1 cellular context compared by ENCODE assay signal in genomic region chr16:67480833-67481560, GRCh38.
TF ChIP-seq lines count a peak whose summit lies in the region.

Gene ATP6V0D1, minus strand, starts transcription at chr16:67481157. Its CDS starts 71 bp downstream, at chr16:67481086.

TF ChIP-seq in WTC11, 78 proteins besides CTCF, POLR2A, EP300 and RAD21 (continued from another document):
- TF ChIP-seq, protein P1, sequence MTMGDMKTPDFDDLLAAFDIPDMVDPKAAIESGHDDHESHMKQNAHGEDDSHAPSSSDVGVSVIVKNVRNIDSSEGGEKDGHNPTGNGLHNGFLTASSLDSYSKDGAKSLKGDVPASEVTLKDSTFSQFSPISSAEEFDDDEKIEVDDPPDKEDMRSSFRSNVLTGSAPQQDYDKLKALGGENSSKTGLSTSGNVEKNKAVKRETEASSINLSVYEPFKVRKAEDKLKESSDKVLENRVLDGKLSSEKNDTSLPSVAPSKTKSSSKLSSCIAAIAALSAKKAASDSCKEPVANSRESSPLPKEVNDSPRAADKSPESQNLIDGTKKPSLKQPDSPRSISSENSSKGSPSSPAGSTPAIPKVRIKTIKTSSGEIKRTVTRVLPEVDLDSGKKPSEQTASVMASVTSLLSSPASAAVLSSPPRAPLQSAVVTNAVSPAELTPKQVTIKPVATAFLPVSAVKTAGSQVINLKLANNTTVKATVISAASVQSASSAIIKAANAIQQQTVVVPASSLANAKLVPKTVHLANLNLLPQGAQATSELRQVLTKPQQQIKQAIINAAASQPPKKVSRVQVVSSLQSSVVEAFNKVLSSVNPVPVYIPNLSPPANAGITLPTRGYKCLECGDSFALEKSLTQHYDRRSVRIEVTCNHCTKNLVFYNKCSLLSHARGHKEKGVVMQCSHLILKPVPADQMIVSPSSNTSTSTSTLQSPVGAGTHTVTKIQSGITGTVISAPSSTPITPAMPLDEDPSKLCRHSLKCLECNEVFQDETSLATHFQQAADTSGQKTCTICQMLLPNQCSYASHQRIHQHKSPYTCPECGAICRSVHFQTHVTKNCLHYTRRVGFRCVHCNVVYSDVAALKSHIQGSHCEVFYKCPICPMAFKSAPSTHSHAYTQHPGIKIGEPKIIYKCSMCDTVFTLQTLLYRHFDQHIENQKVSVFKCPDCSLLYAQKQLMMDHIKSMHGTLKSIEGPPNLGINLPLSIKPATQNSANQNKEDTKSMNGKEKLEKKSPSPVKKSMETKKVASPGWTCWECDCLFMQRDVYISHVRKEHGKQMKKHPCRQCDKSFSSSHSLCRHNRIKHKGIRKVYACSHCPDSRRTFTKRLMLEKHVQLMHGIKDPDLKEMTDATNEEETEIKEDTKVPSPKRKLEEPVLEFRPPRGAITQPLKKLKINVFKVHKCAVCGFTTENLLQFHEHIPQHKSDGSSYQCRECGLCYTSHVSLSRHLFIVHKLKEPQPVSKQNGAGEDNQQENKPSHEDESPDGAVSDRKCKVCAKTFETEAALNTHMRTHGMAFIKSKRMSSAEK (CRISPR knock-in tag; IDR thresholded peaks at IDR 0.05; ENCODE audit: borderline replicate concordance): no peak
- TF ChIP-seq ZNF425 (CRISPR knock-in tag; conservative IDR thresholded peaks at IDR 0.05) (no peak), ZNF121 (CRISPR knock-in tag; IDR thresholded peaks at IDR 0.05) (no peak), ERG (CRISPR knock-in tag; IDR thresholded peaks at IDR 0.05) (no peak), ETV6 (CRISPR knock-in tag; IDR thresholded peaks at IDR 0.05) (peak; percentile 93), GTF2I (CRISPR knock-in tag; conservative IDR thresholded peaks at IDR 0.05) (no peak), ZNF671 (CRISPR knock-in tag; IDR thresholded peaks at IDR 0.05) (no peak), NFATC4 (CRISPR knock-in tag; IDR thresholded peaks at IDR 0.05) (no peak), CREB1 (CRISPR knock-in tag; IDR thresholded peaks at IDR 0.05) (no peak), OVOL2 (CRISPR knock-in tag; IDR thresholded peaks at IDR 0.05; ENCODE audit: borderline replicate concordance) (no peak), ATF1 (CRISPR knock-in tag; IDR thresholded peaks at IDR 0.05) (0 out of 2 replicates have a peak, but pooled peaks have one; percentile 69), USF1 (CRISPR knock-in tag; IDR thresholded peaks at IDR 0.05) (peak; percentile 100), ZNF423 (CRISPR knock-in tag; IDR thresholded peaks at IDR 0.05) (no peak), E2F5 (CRISPR knock-in tag; IDR thresholded peaks at IDR 0.05) (0 out of 2 replicates have a peak, but pooled peaks have one; percentile 75), ELF4 (CRISPR knock-in tag; IDR thresholded peaks at IDR 0.05; ENCODE audit: low read depth) (no peak), RORB (CRISPR knock-in tag; IDR thresholded peaks at IDR 0.05) (no peak), IRF2 (CRISPR knock-in tag; IDR thresholded peaks at IDR 0.05; ENCODE audit: borderline replicate concordance, low read depth) (no peak), ATF2 (CRISPR knock-in tag; IDR thresholded peaks at IDR 0.05; ENCODE audit: borderline replicate concordance, low read depth) (no peak), GRHL2 (CRISPR knock-in tag; IDR thresholded peaks at IDR 0.05; ENCODE audit: insufficient replicate concordance, severe bottlenecking) (no peak), PRRX2 (CRISPR knock-in tag; IDR thresholded peaks at IDR 0.05) (no peak), ZNF138 (CRISPR knock-in tag; conservative IDR thresholded peaks at IDR 0.05) (no peak; the same call in 1 of the 2 replicates), IRF1 (CRISPR knock-in tag; IDR thresholded peaks at IDR 0.05) (no peak)
- TF ChIP-seq, protein P2, sequence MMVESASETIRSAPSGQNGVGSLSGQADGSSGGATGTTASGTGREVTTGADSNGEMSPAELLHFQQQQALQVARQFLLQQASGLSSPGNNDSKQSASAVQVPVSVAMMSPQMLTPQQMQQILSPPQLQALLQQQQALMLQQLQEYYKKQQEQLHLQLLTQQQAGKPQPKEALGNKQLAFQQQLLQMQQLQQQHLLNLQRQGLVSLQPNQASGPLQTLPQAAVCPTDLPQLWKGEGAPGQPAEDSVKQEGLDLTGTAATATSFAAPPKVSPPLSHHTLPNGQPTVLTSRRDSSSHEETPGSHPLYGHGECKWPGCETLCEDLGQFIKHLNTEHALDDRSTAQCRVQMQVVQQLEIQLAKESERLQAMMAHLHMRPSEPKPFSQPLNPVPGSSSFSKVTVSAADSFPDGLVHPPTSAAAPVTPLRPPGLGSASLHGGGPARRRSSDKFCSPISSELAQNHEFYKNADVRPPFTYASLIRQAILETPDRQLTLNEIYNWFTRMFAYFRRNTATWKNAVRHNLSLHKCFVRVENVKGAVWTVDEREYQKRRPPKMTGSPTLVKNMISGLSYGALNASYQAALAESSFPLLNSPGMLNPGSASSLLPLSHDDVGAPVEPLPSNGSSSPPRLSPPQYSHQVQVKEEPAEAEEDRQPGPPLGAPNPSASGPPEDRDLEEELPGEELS (CRISPR knock-in tag; IDR thresholded peaks at IDR 0.05): 0 out of 2 replicates have a peak, but pooled peaks have one; percentile 58
- TF ChIP-seq, protein P3, sequence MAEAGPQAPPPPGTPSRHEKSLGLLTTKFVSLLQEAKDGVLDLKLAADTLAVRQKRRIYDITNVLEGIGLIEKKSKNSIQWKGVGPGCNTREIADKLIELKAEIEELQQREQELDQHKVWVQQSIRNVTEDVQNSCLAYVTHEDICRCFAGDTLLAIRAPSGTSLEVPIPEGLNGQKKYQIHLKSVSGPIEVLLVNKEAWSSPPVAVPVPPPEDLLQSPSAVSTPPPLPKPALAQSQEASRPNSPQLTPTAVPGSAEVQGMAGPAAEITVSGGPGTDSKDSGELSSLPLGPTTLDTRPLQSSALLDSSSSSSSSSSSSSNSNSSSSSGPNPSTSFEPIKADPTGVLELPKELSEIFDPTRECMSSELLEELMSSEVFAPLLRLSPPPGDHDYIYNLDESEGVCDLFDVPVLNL (CRISPR knock-in tag; IDR thresholded peaks at IDR 0.05; ENCODE audit: borderline replicate concordance, low read depth): no peak
- TF ChIP-seq, protein P4, sequence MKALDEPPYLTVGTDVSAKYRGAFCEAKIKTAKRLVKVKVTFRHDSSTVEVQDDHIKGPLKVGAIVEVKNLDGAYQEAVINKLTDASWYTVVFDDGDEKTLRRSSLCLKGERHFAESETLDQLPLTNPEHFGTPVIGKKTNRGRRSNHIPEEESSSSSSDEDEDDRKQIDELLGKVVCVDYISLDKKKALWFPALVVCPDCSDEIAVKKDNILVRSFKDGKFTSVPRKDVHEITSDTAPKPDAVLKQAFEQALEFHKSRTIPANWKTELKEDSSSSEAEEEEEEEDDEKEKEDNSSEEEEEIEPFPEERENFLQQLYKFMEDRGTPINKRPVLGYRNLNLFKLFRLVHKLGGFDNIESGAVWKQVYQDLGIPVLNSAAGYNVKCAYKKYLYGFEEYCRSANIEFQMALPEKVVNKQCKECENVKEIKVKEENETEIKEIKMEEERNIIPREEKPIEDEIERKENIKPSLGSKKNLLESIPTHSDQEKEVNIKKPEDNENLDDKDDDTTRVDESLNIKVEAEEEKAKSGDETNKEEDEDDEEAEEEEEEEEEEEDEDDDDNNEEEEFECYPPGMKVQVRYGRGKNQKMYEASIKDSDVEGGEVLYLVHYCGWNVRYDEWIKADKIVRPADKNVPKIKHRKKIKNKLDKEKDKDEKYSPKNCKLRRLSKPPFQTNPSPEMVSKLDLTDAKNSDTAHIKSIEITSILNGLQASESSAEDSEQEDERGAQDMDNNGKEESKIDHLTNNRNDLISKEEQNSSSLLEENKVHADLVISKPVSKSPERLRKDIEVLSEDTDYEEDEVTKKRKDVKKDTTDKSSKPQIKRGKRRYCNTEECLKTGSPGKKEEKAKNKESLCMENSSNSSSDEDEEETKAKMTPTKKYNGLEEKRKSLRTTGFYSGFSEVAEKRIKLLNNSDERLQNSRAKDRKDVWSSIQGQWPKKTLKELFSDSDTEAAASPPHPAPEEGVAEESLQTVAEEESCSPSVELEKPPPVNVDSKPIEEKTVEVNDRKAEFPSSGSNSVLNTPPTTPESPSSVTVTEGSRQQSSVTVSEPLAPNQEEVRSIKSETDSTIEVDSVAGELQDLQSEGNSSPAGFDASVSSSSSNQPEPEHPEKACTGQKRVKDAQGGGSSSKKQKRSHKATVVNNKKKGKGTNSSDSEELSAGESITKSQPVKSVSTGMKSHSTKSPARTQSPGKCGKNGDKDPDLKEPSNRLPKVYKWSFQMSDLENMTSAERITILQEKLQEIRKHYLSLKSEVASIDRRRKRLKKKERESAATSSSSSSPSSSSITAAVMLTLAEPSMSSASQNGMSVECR (CRISPR knock-in tag; IDR thresholded peaks at IDR 0.05; ENCODE audit: borderline replicate concordance): peak; percentile 98; the same call in 1 of the 2 replicates
